Comparison of ENCODE assay signal across 7 cellular contexts in genomic region chr2:96251721-96252292, GRCh38. TPM values are rescaled to one million over a fixed set of nuclear protein-coding genes. Genes with fewer than 3 reads are reported as not detected.
DNase-seq lines count a peak whose midpoint lies in the region; TF ChIP-seq lines count a peak whose summit lies in the region.

No MANE protein-coding gene starts in this region.

- no peaks in the 10 kb centered on the region for H3K4me1 ChIP-seq in HEK293 (ENCODE audit: control insufficient read depth, insufficient read depth, low read length)

- POLR2A ChIA-PET in HEK293 (lab: Yijun Ruan, JAX): no interaction called here

- peaks cover 13 to 48% of the 10 kb centered on the region in 2 experiments; a peak in 2 of 3 replicates for H3K36me3 ChIP-seq in HEK293 (ENCODE audit: control insufficient read depth in 2 of 2, insufficient read depth in 1 of 2, low read length in 2 of 2)

- H3K27ac ChIP-seq in HEK293 (ENCODE audit: extremely low read depth, low read depth, low read length): no peak overlapping the region
- H3K27ac ChIP-seq in VCaP: peak overlapping the region; percentile 13; the same call in 1 of the 2 replicates

- no peak for TF ChIP-seq CTCF in HEK293 (tag by site-specific recombination; IDR thresholded peaks at IDR 0.05)
- TF ChIP-seq CTCF in VCaP (conservative IDR thresholded peaks at IDR 0.05): no peak

- CTCF ChIA-PET in HEK293 (lab: Yijun Ruan, JAX): interaction anchor here (0.6 kb wide), 1 partner anchor 13 kb away, joined by 3 read pairs; no protein-coding TSS in a partner anchor

- intact Hi-C loops in posterior vena cava (cut with DNase I): loop anchor here (1.0 to 5.0 kb wide), 2 partner anchors 16 to 45 kb away; partner anchors contain the start of gene STARD7 (in 1 of the 2)

- no peaks in the 10 kb centered on the region for H3K9me3 ChIP-seq in HEK293 (ENCODE audit: control insufficient read depth, insufficient read depth, low read depth, low read length)

- in situ Hi-C loops in KBM-7 (cut with MboI; ENCODE audit: low pct_unique_long_range_greater_than_20kb, low sequenced_read_pairs): no loop called here

- no peak overlapping the region for H3K4me3 ChIP-seq in HEK293 (ENCODE audit: low read depth, low read length)

- DNase-seq in foreskin melanocyte (peak; percentile 61), posterior vena cava (ENCODE audit: low spot score) (peak; percentile 92), KBM-7 (no peak), NCI-H1694 (lab: John Stamatoyannopoulos, UW) (no peak), NCI-H345 treated with DMSO at 0.1 percent for 48 hours (lab: John Stamatoyannopoulos, UW; ENCODE audit: unreplicated experiment) (no peak)

TF ChIP-seq in HEK293, 187 proteins besides CTCF, POLR2A, EP300 and RAD21:
- TF ChIP-seq BCL6B (tag by site-specific recombination; IDR thresholded peaks at IDR 0.05) (no peak), ZNF513 (tag by site-specific recombination; IDR thresholded peaks at IDR 0.05) (peak; percentile 37; the same call in 1 of the 2 replicates), ZNF76 (tag by site-specific recombination; IDR thresholded peaks at IDR 0.05; ENCODE audit: borderline replicate concordance, low read depth) (no peak), ZNF148 (tag by site-specific recombination; IDR thresholded peaks at IDR 0.05; ENCODE audit: borderline replicate concordance) (no peak), ZNF26 (tag by site-specific recombination; IDR thresholded peaks at IDR 0.05) (no peak), ZNF426 (tag by site-specific recombination; IDR thresholded peaks at IDR 0.05) (no peak), ZBTB21 (tag by site-specific recombination; IDR thresholded peaks at IDR 0.05) (no peak), ZNF692 (tag by site-specific recombination; IDR thresholded peaks at IDR 0.05) (0 out of 2 replicates have a peak, but pooled peaks have one; percentile 39), ZNF184 (tag by site-specific recombination; IDR thresholded peaks at IDR 0.05) (no peak), ZNF837 (tag by site-specific recombination; IDR thresholded peaks at IDR 0.05) (no peak), ZNF24 (tag by site-specific recombination; IDR thresholded peaks at IDR 0.05) (no peak), ELK4 (IDR thresholded peaks at IDR 0.05; ENCODE audit: borderline replicate concordance, low read depth, low read length) (no peak), ZNF747 (tag by site-specific recombination; IDR thresholded peaks at IDR 0.05) (no peak), ZNF830 (tag by site-specific recombination; IDR thresholded peaks at IDR 0.05; ENCODE audit: low read depth) (no peak), ZFP37 (tag by site-specific recombination; IDR thresholded peaks at IDR 0.05) (no peak), ZNF580 (tag by site-specific recombination; IDR thresholded peaks at IDR 0.05) (no peak), ZFP69B (tag by site-specific recombination; IDR thresholded peaks at IDR 0.05) (peak; percentile 36; the same call in 1 of the 2 replicates), ZBTB17 (tag by site-specific recombination; IDR thresholded peaks at IDR 0.05) (peak; percentile 65), ZBTB7A (tag by site-specific recombination; IDR thresholded peaks at IDR 0.05; ENCODE audit: low read depth) (no peak), ZNF133 (tag by site-specific recombination; IDR thresholded peaks at IDR 0.05) (no peak)

RNA-seq across cellular contexts. Expression of gene TMEM127, which starts 14.0 kb away (rescaled TPM):
- 10 to 100 TPM; 49.2 to 52.4 TPM for total RNA-seq in posterior vena cava

RNA-seq across cellular contexts. Expression of gene CIAO1, which starts 14.2 kb away (rescaled TPM):
- total RNA-seq in posterior vena cava: 10 to 100 TPM; 41.9 to 46.4 TPM

RNA-seq across cellular contexts. Expression of gene STARD7, which starts 43.2 kb away (rescaled TPM):
- total RNA-seq in posterior vena cava: 10 to 100 TPM; 68.0 to 71.4 TPM

RNA-seq across cellular contexts. Expression of gene SNRNP200, which starts 53.5 kb away (rescaled TPM):
- total RNA-seq in posterior vena cava: 10 to 100 TPM; 67.2 to 78.3 TPM

Comparison
In these comparisons a context has a peak if more than half of its experiments do, and no peak if none do; other contexts are left out.
1. DNase-seq: peak in foreskin melanocyte (single experiment) and posterior vena cava (single experiment); none in KBM-7 (single experiment), NCI-H1694 (single experiment) and NCI-H345 treated with DMSO at 0.1 percent for 48 hours (single experiment).